ENCODE assay signal across 24 cellular contexts in genomic region chr13:97140611-97141010, GRCh38.
DNase-seq lines count a peak whose midpoint lies in the region; ATAC-seq and TF ChIP-seq lines count a peak whose summit lies in the region.
"Had no signal": no experiment of that assay in that cellular context is flagged by ENCODE, and none has a peak within 500 bp of the region (broad histone marks: within the 10 kb centered on the region; RNA-seq: fewer than 3 reads in every experiment).

No MANE protein-coding gene starts in this region.

- peak overlapping the region; percentile 46; the same call in 1 of the 2 replicates for H3K9ac ChIP-seq in SK-N-SH
- H3K9ac ChIP-seq: BLaER1, neural progenitor cell had no signal

- no peak overlapping the region for H3K4me3 Mint-ChIP-seq in effector memory CD8-positive, alpha-beta T cell
- H3K4me3 Mint-ChIP-seq: activated T-cell treated with anti-CD3 and anti-CD28 coated beads, Interleukin-2, amount 50 U/mL, for 4 hours; neural progenitor cell; stimulated activated memory B cell treated with anti-CD40 and anti-IgM and Interleukin-4, amounts not matched to agents 10 μg/mL and 1 μg/mL and 100 μg/mL, for 72 hours had no signal

- H3K27ac Mint-ChIP-seq in effector memory CD8-positive, alpha-beta T cell, result no peak overlapping the region
- H3K27ac Mint-ChIP-seq: neural progenitor cell; stimulated activated memory B cell treated with anti-CD40 and anti-IgM and Interleukin-4, amounts not matched to agents 10 μg/mL and 1 μg/mL and 100 μg/mL, for 72 hours had no signal

- H3F3A ChIP-seq in SK-N-SH (replicated peaks; ENCODE audit: insufficient read depth), result peaks cover 7% of the 10 kb centered on the region

- POLR2A ChIA-PET in SK-N-SH (lab: Yijun Ruan, JAX), result no interaction called here

- WGBS in SK-N-SH (ENCODE audit: low lambda C conversion rate), result 32% methylated on average over 3 of the region's 3 CpGs

- H3K36me3 ChIP-seq in SK-N-SH (replicated peaks in 1 of 2; ENCODE audit: control insufficient read depth in 1 of 2, insufficient read depth in 2 of 2, low read length in 1 of 2) (no peaks in the 10 kb centered on the region), vagina (no peaks in the 10 kb centered on the region)
- H3K36me3 ChIP-seq: BLaER1, cardiac muscle cell, neural progenitor cell, thoracic aorta had no signal

- peak overlapping the region; percentile 19 to 67; a peak in 3 of 4 replicates for H3K27ac ChIP-seq in SK-N-SH (ENCODE audit: low read depth in 2 of 2, low read length in 1 of 2)
- peak overlapping the region; percentile 25 for H3K27ac ChIP-seq in vagina
- H3K27ac ChIP-seq: BLaER1, cardiac muscle cell, neural progenitor cell, psoas muscle, thoracic aorta had no signal

- no peak for TF ChIP-seq POLR2A in vagina (IDR thresholded peaks at IDR 0.05)

- peaks cover 0 to 7% of the 10 kb centered on the region in 2 experiments for H3K4me1 ChIP-seq in SK-N-SH (ENCODE audit: control insufficient read depth in 1 of 2, insufficient read depth in 2 of 2, low read depth in 1 of 2, low read length in 1 of 2)
- H3K4me1 ChIP-seq in vagina, result peaks cover 26% of the 10 kb centered on the region
- H3K4me1 ChIP-seq: BLaER1, neural progenitor cell, psoas muscle had no signal

- no peaks in the 10 kb centered on the region for H3K9me3 Mint-ChIP-seq in effector memory CD8-positive, alpha-beta T cell
- H3K9me3 Mint-ChIP-seq: activated T-cell treated with anti-CD3 and anti-CD28 coated beads, Interleukin-2, amount 50 U/mL, for 4 hours; neural progenitor cell; stimulated activated memory B cell treated with anti-CD40 and anti-IgM and Interleukin-4, amounts not matched to agents 10 μg/mL and 1 μg/mL and 100 μg/mL, for 72 hours had no signal

- H3K4me1 Mint-ChIP-seq in effector memory CD8-positive, alpha-beta T cell (ENCODE audit: low read depth in 2 of 2), result peaks cover 3 to 5% of the 10 kb centered on the region in 2 donors

- CTCF ChIA-PET in SK-N-SH (lab: Yijun Ruan, JAX), result interaction anchor here (0.9 to 1.6 kb wide), 3 partner anchors 11 to 34 kb away, joined by 3 to 5 read pairs (median 4); no protein-coding TSS in a partner anchor

- no peak for TF ChIP-seq RAD21 in SK-N-SH (IDR thresholded peaks at IDR 0.05; ENCODE audit: low read length)

- peak overlapping the region; percentile 71 for H3K4me2 ChIP-seq in SK-N-SH
- H3K4me2 ChIP-seq: BLaER1, neural progenitor cell had no signal

- H3K79me2 ChIP-seq in SK-N-SH (ENCODE audit: insufficient read depth), result no peaks in the 10 kb centered on the region

- no peak for TF ChIP-seq EP300 in SK-N-SH (IDR thresholded peaks at IDR 0.05; ENCODE audit: borderline replicate concordance in 1 of 2, low read depth in 1 of 2, low read length in 1 of 2)

- H3K4me3 ChIP-seq in SK-N-SH (ENCODE audit: low read depth in 2 of 2, low read length in 1 of 2) (no peak overlapping the region; a peak in 1 of 4 replicates), vagina (no peak overlapping the region)
- H3K4me3 ChIP-seq: BLaER1, cardiac muscle cell, neural progenitor cell, psoas muscle, thoracic aorta had no signal

- H4K20me1 ChIP-seq in SK-N-SH (ENCODE audit: insufficient read depth), result no peaks in the 10 kb centered on the region
- H4K20me1 ChIP-seq: BLaER1 had no signal

- H3K9me3 ChIP-seq in SK-N-SH, result no peaks in the 10 kb centered on the region
- no peaks in the 10 kb centered on the region for H3K9me3 ChIP-seq in vagina
- H3K9me3 ChIP-seq: BLaER1, psoas muscle, thoracic aorta had no signal

- DNase-seq in DMS 273 (lab: John Stamatoyannopoulos, UW; ENCODE audit: unreplicated experiment), result peak; percentile 17
- DNase-seq in DMS 273 treated with DMSO at 0.1 percent for 48 hours (lab: John Stamatoyannopoulos, UW), result no peak
- DNase-seq in SK-N-SH, result no peak
- DNase-seq in iris pigment epithelial cell (ENCODE audit: low read depth), result peak; percentile 54
- DNase-seq in vagina (ENCODE audit: extremely low spot score in 2 of 2), result no peak
- no peak for DNase-seq in cerebellar cortex (ENCODE audit: low spot score)
- DNase-seq in HPDE6-E6E7 (ENCODE audit: extremely low spot score), result no peak
- DNase-seq in effector memory CD8-positive, alpha-beta T cell, result no peak
- DNase-seq: 8988T; activated CD4-positive, alpha-beta T cell treated with anti-CD3 and anti-CD28 coated beads for 4 hours; activated naive CD4-positive, alpha-beta T cell treated with Interleukin-2 at 50 U/mL for 16 hours; activated T-cell treated with anti-CD3 and anti-CD28 coated beads, Interleukin-2, amount 50 U/mL, for 4 hours; amygdala; left ventricle myocardium superior; MV-4-11; NCI-H1694; psoas muscle; Right ventricle myocardium superior; T-helper 1 cell had no signal

- TF ChIP-seq CTCF in SK-N-SH (IDR thresholded peaks at IDR 0.05) (no peak), vagina (IDR thresholded peaks at IDR 0.05) (no peak)

- no peak overlapping the region; the same call in 1 of the 2 replicates for H2AFZ ChIP-seq in SK-N-SH (ENCODE audit: low read depth)
- H2AFZ ChIP-seq: neural progenitor cell had no signal

- no peaks in the 10 kb centered on the region for H3K36me3 Mint-ChIP-seq in effector memory CD8-positive, alpha-beta T cell (ENCODE audit: insufficient read depth)
- H3K36me3 Mint-ChIP-seq: neural progenitor cell; stimulated activated memory B cell treated with anti-CD40 and anti-IgM and Interleukin-4, amounts not matched to agents 10 μg/mL and 1 μg/mL and 100 μg/mL, for 72 hours had no signal

- no peaks in the 10 kb centered on the region for H3K9me2 ChIP-seq in SK-N-SH

- H3K27me3 ChIP-seq in SK-N-SH (ENCODE audit: insufficient read depth), result no peaks in the 10 kb centered on the region
- H3K27me3 ChIP-seq in vagina, result no peaks in the 10 kb centered on the region
- H3K27me3 ChIP-seq: BLaER1, cardiac muscle cell had no signal

- intact Hi-C loops in vagina (cut with DNase I), result no loop called here

- ATAC-seq in effector memory CD8-positive, alpha-beta T cell (replicated peaks), result no peak
- ATAC-seq: activated T-cell treated with anti-CD3 and anti-CD28 coated beads, Interleukin-2, amount 50 U/mL, for 4 hours; left ventricle myocardium superior; psoas muscle; stimulated activated memory B cell treated with anti-CD40 and anti-IgM and Interleukin-4, amounts not matched to agents 10 μg/mL and 1 μg/mL and 100 μg/mL, for 72 hours had no signal

- H3K27me3 Mint-ChIP-seq in effector memory CD8-positive, alpha-beta T cell, result peaks cover 8 to 13% of the 10 kb centered on the region in 2 donors

TF ChIP-seq in SK-N-SH, 30 proteins besides CTCF, POLR2A, EP300 and RAD21:
- 0 out of 2 replicates have a peak, but pooled peaks have one; percentile 3 for TF ChIP-seq PBX3 (IDR thresholded peaks at IDR 0.05)
- no peak for TF ChIP-seq MXI1 (IDR thresholded peaks at IDR 0.05; ENCODE audit: low read depth, low read length)
- TF ChIP-seq SIN3A (IDR thresholded peaks at IDR 0.05; ENCODE audit: borderline replicate concordance, low read depth, low read length), result no peak
- peak; percentile 53 for TF ChIP-seq TCF12 (IDR thresholded peaks at IDR 0.05)
- TF ChIP-seq IRF3 (IDR thresholded peaks at IDR 0.05; ENCODE audit: low read depth, low read length), result no peak
- peak; percentile 18; the same call in 1 of the 2 replicates for TF ChIP-seq JUND (IDR thresholded peaks at IDR 0.05)
TF ChIP-seq in SK-N-SH: peak in this region for 3.

Comparison
In these comparisons a context has a peak if more than half of its experiments do, and no peak if none do; other contexts are left out.
1. DNase-seq: peak in DMS 273 (single experiment) and iris pigment epithelial cell (single experiment); none in DMS 273 treated with DMSO at 0.1 percent for 48 hours (single experiment), SK-N-SH (single experiment), vagina (0 of 2), cerebellar cortex (single experiment), HPDE6-E6E7 (single experiment) and effector memory CD8-positive, alpha-beta T cell (0 of 3).